23 cellular contexts compared by ENCODE assay signal in the genomic region with DNA sequence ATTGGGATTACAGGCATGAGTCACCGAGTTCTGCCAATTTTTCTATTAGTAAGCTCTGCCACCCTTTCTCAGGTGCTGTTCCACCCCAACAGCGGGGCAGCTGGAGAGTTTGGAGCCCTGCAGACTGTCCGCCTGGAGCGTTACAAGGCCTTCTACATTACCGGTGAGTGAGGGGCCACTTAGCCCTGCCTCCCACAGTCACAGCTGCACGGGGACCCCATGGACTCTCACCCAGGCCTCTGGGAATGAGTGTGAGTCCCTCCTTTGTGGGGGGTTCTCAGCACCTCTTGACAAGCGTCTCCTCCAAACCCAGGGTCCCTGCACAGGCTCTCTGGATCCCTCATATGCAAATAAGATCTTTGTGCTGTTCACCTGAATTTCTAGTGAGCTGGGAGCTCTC. TPM values are rescaled to one million over a fixed set of nuclear protein-coding genes. Genes with fewer than 3 reads are reported as not detected.
DNase-seq lines count a peak whose midpoint lies in the region; ATAC-seq and TF ChIP-seq lines count a peak whose summit lies in the region.
"Had no signal": no experiment of that assay in that cellular context is flagged by ENCODE, and none has a peak within 500 bp of the region (broad histone marks: within the 10 kb centered on the region; RNA-seq: fewer than 3 reads in every experiment).

No MANE protein-coding gene starts in this region.

- H2BK15ac ChIP-seq in H9 (ENCODE audit: low read depth, low read length) = no peak overlapping the region

- no peak overlapping the region for H3K23ac ChIP-seq in H9 (ENCODE audit: insufficient read length, low read depth, low read length)

- H3K9me3 Mint-ChIP-seq in H9 (peaks cover 14 to 18% of the 10 kb centered on the region in 2 experiments; a peak in 4 of 5 replicates), endodermal cell (peaks cover 18% of the 10 kb centered on the region)
- no peaks in the 10 kb centered on the region for H3K9me3 Mint-ChIP-seq in stimulated activated memory B cell treated with anti-CD40 and anti-IgM and Interleukin-4, amounts not matched to agents 10 μg/mL and 1 μg/mL and 100 μg/mL, for 72 hours

- H3T11ph ChIP-seq in H9 (ENCODE audit: low read length) = no peak overlapping the region

- 0 out of 7 replicates have a peak overlapping the region, but pooled peaks of 1 of the 3 experiments have one; percentile 76 for H3K27ac Mint-ChIP-seq in H9
- H3K27ac Mint-ChIP-seq in endodermal cell = no peak overlapping the region
- peak overlapping the region; percentile 31 for H3K27ac Mint-ChIP-seq in stimulated activated memory B cell treated with anti-CD40 and anti-IgM and Interleukin-4, amounts not matched to agents 10 μg/mL and 1 μg/mL and 100 μg/mL, for 72 hours
- H3K27ac Mint-ChIP-seq: CD4-positive, alpha-beta T cell; HFFc6 had no signal

- H2AK5ac ChIP-seq in H9 (ENCODE audit: insufficient read length, low read length) = no peak overlapping the region

- H3K9ac ChIP-seq in BLaER1 treated with 17β-estradiol and CSF1 and Interleukin-3, amounts not matched to agents 10 nM and 100 nM = 0 out of 22 replicates have a peak overlapping the region, but pooled peaks of 2 of the 11 experiments have one; percentile 75 to 82
- H3K9ac ChIP-seq in H9 (ENCODE audit: extremely low read depth, insufficient read length, low read length) = no peak overlapping the region
- no peak overlapping the region for H3K9ac ChIP-seq in endodermal cell (ENCODE audit: extremely low read depth, low read length, poor library complexity, severe bottlenecking)
- H3K9ac ChIP-seq: SK-N-SH had no signal

- no peak overlapping the region for H4K5ac ChIP-seq in H9 (ENCODE audit: insufficient read length, low read depth, low read length)

- H3K27ac ChIP-seq in BLaER1 treated with 17β-estradiol and CSF1 and Interleukin-3, amounts not matched to agents 10 nM and 100 nM = peak overlapping the region in 4 of 11 experiments; percentile 81 to 93 (median 86); a peak in 5 of 22 replicates
- H3K27ac ChIP-seq in H9 (ENCODE audit: insufficient read length, low read depth, low read length) (no peak overlapping the region), endodermal cell (ENCODE audit: low read depth, low read length) (no peak overlapping the region)
- H3K27ac ChIP-seq: RWPE1 had no signal

- H3K4me3 Mint-ChIP-seq in H9 = no peak overlapping the region; a peak in 1 of 5 replicates
- H3K4me3 Mint-ChIP-seq in endodermal cell = no peak overlapping the region
- H3K4me3 Mint-ChIP-seq in stimulated activated memory B cell treated with anti-CD40 and anti-IgM and Interleukin-4, amounts not matched to agents 10 μg/mL and 1 μg/mL and 100 μg/mL, for 72 hours = no peak overlapping the region
- H3K4me3 Mint-ChIP-seq: CD4-positive, alpha-beta T cell; HFFc6 had no signal

- H3K56ac ChIP-seq in H9 (ENCODE audit: insufficient read length, low read depth, low read length) = no peak overlapping the region

- H2BK20ac ChIP-seq in H9 (ENCODE audit: low read depth, low read length, poor library complexity, severe bottlenecking) = no peak overlapping the region

- H2AFZ ChIP-seq in H9 (ENCODE audit: low read length) = no peak overlapping the region

- H3K23me2 ChIP-seq in H9 (ENCODE audit: insufficient read length, low read depth, low read length, poor library complexity, severe bottlenecking) = no peaks in the 10 kb centered on the region

- no peak overlapping the region for H3K18ac ChIP-seq in H9 (ENCODE audit: insufficient read length, low read depth, low read length)

- H3K27me3 ChIP-seq in BLaER1 treated with 17β-estradiol and CSF1 and Interleukin-3, amounts not matched to agents 10 nM and 100 nM = no peaks in the 10 kb centered on the region
- no peaks in the 10 kb centered on the region for H3K27me3 ChIP-seq in H9 (ENCODE audit: insufficient read depth, low read length)
- no peaks in the 10 kb centered on the region for H3K27me3 ChIP-seq in endodermal cell (ENCODE audit: control insufficient read depth, insufficient read depth, low read length, poor library complexity, severe bottlenecking)
- no peaks in the 10 kb centered on the region for H3K27me3 ChIP-seq in HAP-1 (ENCODE audit: low read depth)

- peak overlapping the region in 8 of 11 experiments; percentile 63 to 91 (median 84); a peak in 10 of 22 replicates for H3K4me2 ChIP-seq in BLaER1 treated with 17β-estradiol and CSF1 and Interleukin-3, amounts not matched to agents 10 nM and 100 nM
- no peak overlapping the region for H3K4me2 ChIP-seq in H9 (ENCODE audit: insufficient read depth, insufficient read length, low read length)
- H3K4me2 ChIP-seq: SK-N-SH had no signal

- H3K4me1 Mint-ChIP-seq in H9 (peaks cover 23 to 24% of the 10 kb centered on the region in 2 experiments), endodermal cell (peaks cover 6% of the 10 kb centered on the region)
- peaks cover 8% of the 10 kb centered on the region for H3K4me1 Mint-ChIP-seq in stimulated activated memory B cell treated with anti-CD40 and anti-IgM and Interleukin-4, amounts not matched to agents 10 μg/mL and 1 μg/mL and 100 μg/mL, for 72 hours

- no peak overlapping the region for H3K4ac ChIP-seq in H9 (ENCODE audit: low read depth, low read length)

- no peaks in the 10 kb centered on the region for H3K36me3 ChIP-seq in BLaER1 treated with 17β-estradiol and CSF1 and Interleukin-3, amounts not matched to agents 10 nM and 100 nM
- H3K36me3 ChIP-seq in endodermal cell (ENCODE audit: control insufficient read depth, insufficient read depth, low read length) = no peaks in the 10 kb centered on the region
- H3K36me3 ChIP-seq in HAP-1 (replicated peaks) = no peaks in the 10 kb centered on the region

- H3K27me3 Mint-ChIP-seq in H9 (ENCODE audit: low read depth) = peaks cover 3% of the 10 kb centered on the region
- H3K27me3 Mint-ChIP-seq in endodermal cell (ENCODE audit: insufficient read depth) = peaks cover 1% of the 10 kb centered on the region
- no peaks in the 10 kb centered on the region for H3K27me3 Mint-ChIP-seq in stimulated activated memory B cell treated with anti-CD40 and anti-IgM and Interleukin-4, amounts not matched to agents 10 μg/mL and 1 μg/mL and 100 μg/mL, for 72 hours
- H3K27me3 Mint-ChIP-seq: CD4-positive, alpha-beta T cell had no signal

- ATAC-seq in stimulated activated memory B cell treated with anti-CD40 and anti-IgM and Interleukin-4, amounts not matched to agents 10 μg/mL and 1 μg/mL and 100 μg/mL, for 72 hours = no peak
- ATAC-seq: GM12878, K562 had no signal

- no peak overlapping the region for H3K14ac ChIP-seq in H9 (ENCODE audit: insufficient read depth, low read length)

- no peaks in the 10 kb centered on the region for H4K20me1 ChIP-seq in BLaER1 treated with 17β-estradiol and CSF1 and Interleukin-3, amounts not matched to agents 10 nM and 100 nM
- H4K20me1 ChIP-seq in H9 (ENCODE audit: control insufficient read depth, insufficient read depth, insufficient read length) = no peaks in the 10 kb centered on the region

- TF ChIP-seq CTCF in H9 (conservative IDR thresholded peaks at IDR 0.05) (no peak), endodermal cell (conservative IDR thresholded peaks at IDR 0.05) (no peak)

- no peaks in the 10 kb centered on the region for H3K79me1 ChIP-seq in H9 (ENCODE audit: insufficient read depth, low read depth, low read length, poor library complexity, severe bottlenecking)

- DNase-seq in H9 = peak; percentile 27
- DNase-seq in endodermal cell = peak; percentile 42
- DNase-seq in epidermal melanocyte (ENCODE audit: insufficient read length, low spot score) = no peak
- no peak for DNase-seq in KG1 (lab: John Stamatoyannopoulos, UW)
- no peak for DNase-seq in HAP-1 (ENCODE audit: low spot score in 2 of 2)
- DNase-seq: CD4-positive, alpha-beta T cell; COR-L47; DND-41; HFFc6; NCI-H1105; NCI-H146; NCI-H2029; NCI-H226; NCI-H510A treated with DMSO at 0.1 percent for 48 hours; NCI-H774; NK-92 treated with Interleukin-12 subunit alpha and Interleukin-12 subunit beta, amount 100 ng/mL, for 24 hours; SHP77 treated with DMSO at 0.1 percent for 48 hours; SK-N-SH had no signal

- no peak overlapping the region for H2BK12ac ChIP-seq in H9 (ENCODE audit: insufficient read length, low read depth, low read length)

- no peak overlapping the region for H2BK5ac ChIP-seq in H9 (ENCODE audit: insufficient read length, low read length)

- in situ Hi-C loops in HAP-1 (cut with MboI; ENCODE audit: low sequenced_read_pairs) = no loop called here

- H3K4me3 ChIP-seq in BLaER1 treated with 17β-estradiol and CSF1 and Interleukin-3, amounts not matched to agents 10 nM and 100 nM = no peak overlapping the region
- H3K4me3 ChIP-seq in endodermal cell (ENCODE audit: low read length) (no peak overlapping the region), HAP-1 (no peak overlapping the region)
- H3K4me3 ChIP-seq: GM12878, K562 had no signal

- no CpG with 5 or more reads among the region's 7 CpGs for WGBS in H9 (ENCODE audit: extremely low coverage, insufficient read length, low lambda C conversion rate)
- 94% methylated on average over 6 to 7 of the region's 7 CpGs for WGBS in endodermal cell (ENCODE audit: insufficient coverage in 1 of 2, insufficient read length in 1 of 2), 2 experiments

- H3K36me3 Mint-ChIP-seq in H9 (ENCODE audit: insufficient read depth in 1 of 3, low read depth in 3 of 3) = peaks cover 3 to 7% (median 4%) of the 10 kb centered on the region in 3 experiments; a peak in 4 of 7 replicates
- H3K36me3 Mint-ChIP-seq in endodermal cell (ENCODE audit: low read depth) = no peaks in the 10 kb centered on the region
- peaks cover 2% of the 10 kb centered on the region for H3K36me3 Mint-ChIP-seq in stimulated activated memory B cell treated with anti-CD40 and anti-IgM and Interleukin-4, amounts not matched to agents 10 μg/mL and 1 μg/mL and 100 μg/mL, for 72 hours

- H3K4me1 ChIP-seq in BLaER1 treated with 17β-estradiol and CSF1 and Interleukin-3, amounts not matched to agents 10 nM and 100 nM = peaks cover 26 to 58% (median 52%) of the 10 kb centered on the region in 10 experiments
- no peaks in the 10 kb centered on the region for H3K4me1 ChIP-seq in H9 (ENCODE audit: insufficient read depth, low read length)
- H3K4me1 ChIP-seq in endodermal cell (ENCODE audit: control insufficient read depth, insufficient read depth, low read length) = no peaks in the 10 kb centered on the region
- no peaks in the 10 kb centered on the region for H3K4me1 ChIP-seq in HAP-1

- H3K79me2 ChIP-seq in H9 (ENCODE audit: insufficient read depth, low read length) = no peaks in the 10 kb centered on the region

- peaks cover 8 to 24% (median 19%) of the 10 kb centered on the region in 11 experiments; a peak in 17 of 22 replicates for H3K9me3 ChIP-seq in BLaER1 treated with 17β-estradiol and CSF1 and Interleukin-3, amounts not matched to agents 10 nM and 100 nM (replicated peaks in 1 of 11)
- H3K9me3 ChIP-seq in H9 (ENCODE audit: control insufficient read depth, low read depth, low read length) = no peaks in the 10 kb centered on the region
- peaks cover 4% of the 10 kb centered on the region for H3K9me3 ChIP-seq in endodermal cell (ENCODE audit: control insufficient read depth, low read length)
- no peaks in the 10 kb centered on the region for H3K9me3 ChIP-seq in HAP-1
- H3K9me3 ChIP-seq: SK-N-SH had no signal

- H4K91ac ChIP-seq in H9 (ENCODE audit: insufficient read length, low read depth, low read length) = no peak overlapping the region

- no peak overlapping the region for H4K8ac ChIP-seq in H9 (replicated peaks; ENCODE audit: insufficient read length, low read depth, low read length)

- H2BK120ac ChIP-seq in H9 (ENCODE audit: low read depth, low read length, poor library complexity, severe bottlenecking) = no peak overlapping the region

RNA-seq across cellular contexts. Expression of a gene that starts 56.0 kb away (rescaled TPM):
- total RNA-seq in H9 (2021) (12.0 and 15.4 TPM in 2 replicates), endodermal cell (10 to 100 TPM; 32.0 to 39.5 TPM)
- polyA plus RNA-seq in endodermal cell (2013, experiment 1 of 2) = 21.5 TPM
- 26.3 TPM for polyA plus RNA-seq in endodermal cell (2013, experiment 2 of 2)

Comparison
In these comparisons a context has a peak if more than half of its experiments do, and no peak if none do; other contexts are left out.
1. DNase-seq: peak in H9 (single experiment) and endodermal cell (single experiment); none in epidermal melanocyte (single experiment), KG1 (single experiment) and HAP-1 (0 of 2).